In genomic region chr16:53045554-53046250, GRCh38 we compare ENCODE assay signal across 1 cellular context.
A peak's percentile ranks its signal among the peaks of the same experiment; 100 is the strongest.
TF ChIP-seq lines count a peak whose summit lies in the region.

No MANE protein-coding gene starts in this region.

TF ChIP-seq in HepG2, 621 proteins besides CTCF, POLR2A, EP300 and RAD21:
- TF ChIP-seq TFDP1 (CRISPR knock-in tag; IDR thresholded peaks at IDR 0.05; ENCODE audit: borderline replicate concordance) (no peak), ZNF629 (CRISPR knock-in tag; conservative IDR thresholded peaks at IDR 0.05) (peak; percentile 84)
TF ChIP-seq in HepG2: peak in this region for 1.
